ENCODE assay signal across 19 cellular contexts in genomic region chr11:115698243-115698642, GRCh38.
DNase-seq lines count a peak whose midpoint lies in the region; ATAC-seq and TF ChIP-seq lines count a peak whose summit lies in the region.
"Had no signal": no experiment of that assay in that cellular context is flagged by ENCODE, and none has a peak within 500 bp of the region (broad histone marks: within the 10 kb centered on the region; RNA-seq: fewer than 3 reads in every experiment).

No MANE protein-coding gene starts in this region.

- POLR2A ChIA-PET in naive thymus-derived CD4-positive, alpha-beta T cell (lab: Charles Lee), result no interaction called here

- no peak overlapping the region for H2AFZ ChIP-seq in OCI-LY3 (ENCODE audit: low read depth, low read length)
- no peak overlapping the region for H2AFZ ChIP-seq in neural progenitor cell (replicated peaks)

- DNase-seq in MV-4-11 (lab: John Stamatoyannopoulos, UW) (peak; percentile 20), neural progenitor cell (ENCODE audit: low spot score) (no peak), A172 (ENCODE audit: low spot score) (no peak), testis (no peak)
- DNase-seq in effector CD4-positive, alpha-beta T cell, result no peak
- DNase-seq in naive thymus-derived CD4-positive, alpha-beta T cell, result no peak
- DNase-seq: Caco-2; CD4-positive, CD25-positive, alpha-beta regulatory T cell; CD8-positive, alpha-beta T cell; DMS153; DND-41; GOT3; HFFc6 had no signal

- peaks cover 28% of the 10 kb centered on the region for H3F3A ChIP-seq in neural progenitor cell (ENCODE audit: low read depth)

- H3K4me1 Mint-ChIP-seq in neural progenitor cell, result peaks cover 69% of the 10 kb centered on the region
- H3K4me1 Mint-ChIP-seq in naive thymus-derived CD4-positive, alpha-beta T cell, result no peaks in the 10 kb centered on the region
- H3K4me1 Mint-ChIP-seq: B cell; CD4-positive, CD25-positive, alpha-beta regulatory T cell had no signal

- no peak for TF ChIP-seq POLR2A in testis (IDR thresholded peaks at IDR 0.05)

- H3K36me3 ChIP-seq in OCI-LY3 (replicated peaks; ENCODE audit: low read depth, low read length) (peaks cover 2% of the 10 kb centered on the region), neural progenitor cell (no peaks in the 10 kb centered on the region), testis (ENCODE audit: low read depth, missing control alignments) (no peaks in the 10 kb centered on the region)
- H3K36me3 ChIP-seq in naive thymus-derived CD4-positive, alpha-beta T cell (ENCODE audit: control insufficient read depth in 2 of 3, insufficient read depth in 3 of 3, low read length in 3 of 3), result no peaks in the 10 kb centered on the region
- H3K36me3 ChIP-seq: BLaER1, HAP-1 had no signal

- peaks cover 3% of the 10 kb centered on the region for H3K27me3 Mint-ChIP-seq in neural progenitor cell (ENCODE audit: insufficient read depth, low read depth)
- H3K27me3 Mint-ChIP-seq in naive thymus-derived CD4-positive, alpha-beta T cell, result peaks cover 0 to 19% (median 6%) of the 10 kb centered on the region in 5 donors
- H3K27me3 Mint-ChIP-seq: B cell had no signal

- no peak overlapping the region for H3K9ac ChIP-seq in OCI-LY3 (ENCODE audit: low read length)
- no peak overlapping the region for H3K9ac ChIP-seq in neural progenitor cell
- H3K9ac ChIP-seq: BLaER1 had no signal

- H3K4me1 ChIP-seq in OCI-LY3 (ENCODE audit: low read length), result peaks cover 26% of the 10 kb centered on the region
- H3K4me1 ChIP-seq in neural progenitor cell, result peaks cover 42% of the 10 kb centered on the region
- H3K4me1 ChIP-seq in testis, result peaks cover 5% of the 10 kb centered on the region
- no peaks in the 10 kb centered on the region for H3K4me1 ChIP-seq in naive thymus-derived CD4-positive, alpha-beta T cell (ENCODE audit: control insufficient read depth in 2 of 2, insufficient read depth in 2 of 2, low read length in 2 of 2)
- H3K4me1 ChIP-seq: Caco-2, HAP-1 had no signal

- CTCF ChIA-PET in naive thymus-derived CD4-positive, alpha-beta T cell (lab: Charles Lee), result no interaction called here

- no peaks in the 10 kb centered on the region for H3K36me3 Mint-ChIP-seq in neural progenitor cell
- no peaks in the 10 kb centered on the region for H3K36me3 Mint-ChIP-seq in naive thymus-derived CD4-positive, alpha-beta T cell
- H3K36me3 Mint-ChIP-seq: CD4-positive, CD25-positive, alpha-beta regulatory T cell; CD8-positive, alpha-beta T cell had no signal

- H3K4me2 ChIP-seq in OCI-LY3 (ENCODE audit: low read length) (peak overlapping the region; percentile 2; the same call in 1 of the 2 replicates), neural progenitor cell (no peak overlapping the region)
- H3K4me2 ChIP-seq: BLaER1 had no signal

- H3K4me3 Mint-ChIP-seq in neural progenitor cell, result peak overlapping the region; percentile 23
- H3K4me3 Mint-ChIP-seq in naive thymus-derived CD4-positive, alpha-beta T cell, result no peak overlapping the region
- H3K4me3 Mint-ChIP-seq: B cell; CD4-positive, CD25-positive, alpha-beta regulatory T cell; CD8-positive, alpha-beta T cell; HFFc6 had no signal

- peak overlapping the region; percentile 57 for H3K27ac Mint-ChIP-seq in neural progenitor cell
- no peak overlapping the region for H3K27ac Mint-ChIP-seq in naive thymus-derived CD4-positive, alpha-beta T cell
- H3K27ac Mint-ChIP-seq: B cell; CD4-positive, CD25-positive, alpha-beta regulatory T cell; CD8-positive, alpha-beta T cell; HFFc6 had no signal

- H3K9me3 ChIP-seq in OCI-LY3 (ENCODE audit: insufficient read depth, low read length), result no peaks in the 10 kb centered on the region
- H3K9me3 ChIP-seq in neural progenitor cell (ENCODE audit: low read depth), result no peaks in the 10 kb centered on the region
- H3K9me3 ChIP-seq in testis, result no peaks in the 10 kb centered on the region
- no peaks in the 10 kb centered on the region for H3K9me3 ChIP-seq in naive thymus-derived CD4-positive, alpha-beta T cell (ENCODE audit: control insufficient read depth in 2 of 3, low read length in 3 of 3)
- H3K9me3 ChIP-seq: BLaER1, Caco-2, HAP-1 had no signal

- 83 to 84% methylated on average over 4 of the region's 4 CpGs for WGBS in testis, 2 donors

- intact Hi-C loops in testis (cut with DNase I; ENCODE audit: low total_unique reads), result no loop called here
- intact Hi-C loops in naive thymus-derived CD4-positive, alpha-beta T cell (cut with micrococcal nuclease), result no loop called here

- H3K9me3 Mint-ChIP-seq in neural progenitor cell, result peaks cover 5% of the 10 kb centered on the region
- H3K9me3 Mint-ChIP-seq in naive thymus-derived CD4-positive, alpha-beta T cell, result peaks cover 0 to 11% (median 0%) of the 10 kb centered on the region in 11 donors

- peak; percentile 64 for ATAC-seq in GM19351 (IDR thresholded peaks at IDR 0.05; ENCODE audit: unreplicated experiment)
- ATAC-seq in naive thymus-derived CD4-positive, alpha-beta T cell, result no peak
- ATAC-seq: CD8-positive, alpha-beta T cell had no signal

- no peak overlapping the region for H3K4me3 ChIP-seq in OCI-LY3 (ENCODE audit: low read length)
- H3K4me3 ChIP-seq in neural progenitor cell, result no peak overlapping the region
- H3K4me3 ChIP-seq in testis, result no peak overlapping the region
- H3K4me3 ChIP-seq in naive thymus-derived CD4-positive, alpha-beta T cell (ENCODE audit: low read length), result no peak overlapping the region
- H3K4me3 ChIP-seq: BLaER1, HAP-1 had no signal

- H3K27ac ChIP-seq in OCI-LY3 (ENCODE audit: low read length) (no peak overlapping the region), neural progenitor cell (no peak overlapping the region), testis (no peak overlapping the region)
- no peak overlapping the region for H3K27ac ChIP-seq in naive thymus-derived CD4-positive, alpha-beta T cell (ENCODE audit: low read depth, low read length)
- H3K27ac ChIP-seq: BLaER1, C4-2B had no signal

- H3K27me3 ChIP-seq in OCI-LY3 (ENCODE audit: low read depth, low read length), result peaks cover 5% of the 10 kb centered on the region; the same call in 1 of the 2 replicates
- H3K27me3 ChIP-seq in neural progenitor cell, result no peaks in the 10 kb centered on the region
- H3K27me3 ChIP-seq in testis, result no peaks in the 10 kb centered on the region
- no peaks in the 10 kb centered on the region for H3K27me3 ChIP-seq in naive thymus-derived CD4-positive, alpha-beta T cell (ENCODE audit: control insufficient read depth in 2 of 2, insufficient read depth in 2 of 2, low read length in 2 of 2)
- H3K27me3 ChIP-seq: BLaER1 had no signal

- H3K79me2 ChIP-seq in OCI-LY3 (ENCODE audit: low read length), result no peaks in the 10 kb centered on the region
- no peaks in the 10 kb centered on the region for H3K79me2 ChIP-seq in neural progenitor cell (ENCODE audit: low read depth)

- H4K20me1 ChIP-seq in OCI-LY3 (ENCODE audit: insufficient read depth, low read length) (no peaks in the 10 kb centered on the region), neural progenitor cell (ENCODE audit: low read depth) (peaks cover 3% of the 10 kb centered on the region)
- H4K20me1 ChIP-seq: BLaER1 had no signal

- TF ChIP-seq CTCF in OCI-LY3 (IDR thresholded peaks at IDR 0.05; ENCODE audit: low read depth, low read length) (no peak), neural progenitor cell (IDR thresholded peaks at IDR 0.05) (no peak), testis (IDR thresholded peaks at IDR 0.05) (no peak)
